12 cellular contexts compared by ENCODE assay signal in genomic region chr12:104985206-104985605, GRCh38. TPM values are rescaled to one million over a fixed set of nuclear protein-coding genes. Genes with fewer than 3 reads are reported as not detected.
DNase-seq lines count a peak whose midpoint lies in the region; ATAC-seq and FAIRE-seq lines count a peak whose summit lies in the region.
"Had no signal": no experiment of that assay in that cellular context is flagged by ENCODE, and none has a peak within 500 bp of the region (broad histone marks: within the 10 kb centered on the region; RNA-seq: fewer than 3 reads in every experiment).

No MANE protein-coding gene starts in this region.

- POLR2A ChIA-PET in activated CD4-positive, alpha-beta memory T cell treated with anti-CD3 and anti-CD28 coated beads for 36 hours (lab: Charles Lee): no interaction called here
- POLR2A ChIA-PET in naive thymus-derived CD8-positive, alpha-beta T cell (lab: Charles Lee): no interaction called here

- ATAC-seq in naive thymus-derived CD8-positive, alpha-beta T cell: no peak

- CTCF ChIA-PET in activated CD4-positive, alpha-beta memory T cell treated with anti-CD3 and anti-CD28 coated beads for 36 hours (lab: Charles Lee): interaction anchor here (1.0 to 1.2 kb wide), 2 partner anchors 26 to 604 kb away, joined by 3 read pairs; no protein-coding TSS in a partner anchor

- H3K27me3 Mint-ChIP-seq in activated CD4-positive, alpha-beta memory T cell treated with anti-CD3 and anti-CD28 coated beads for 36 hours: peaks cover 3% of the 10 kb centered on the region
- peaks cover 0 to 9% (median 0%) of the 10 kb centered on the region in 5 donors for H3K27me3 Mint-ChIP-seq in naive thymus-derived CD8-positive, alpha-beta T cell

- DNase-seq in DMS53 (lab: John Stamatoyannopoulos, UW): peak; percentile 68
- peak; percentile 42 for DNase-seq in HuH-7 (ENCODE audit: low spot score)
- DNase-seq in activated CD4-positive, alpha-beta memory T cell treated with anti-CD3 and anti-CD28 coated beads for 36 hours: no peak
- DNase-seq in naive thymus-derived CD8-positive, alpha-beta T cell: no peak
- DNase-seq in HTR-8/SVneo (ENCODE audit: insufficient read length, low spot score): no peak
- no peak for DNase-seq in NCI-H1930 (lab: John Stamatoyannopoulos, UW)
- no peak for DNase-seq in NCI-H446 treated with DMSO at 0.1 percent for 48 hours (lab: John Stamatoyannopoulos, UW)
- no peak for DNase-seq in AG20443 (ENCODE audit: low spot score)
- DNase-seq: activated CD4-positive, alpha-beta T cell treated with anti-CD3 and anti-CD28 coated beads for 1 hour; NCI-H510A; stimulated activated CD8-positive, alpha-beta memory T cell treated with anti-CD3 and anti-CD28 coated beads, Interleukin-4, amount 100 ng/mL, for 48 hours had no signal

- no peak overlapping the region for H3K27ac Mint-ChIP-seq in activated CD4-positive, alpha-beta memory T cell treated with anti-CD3 and anti-CD28 coated beads for 36 hours
- peak overlapping the region in 5 of 10 donors; percentile 20 to 93 (median 75) for H3K27ac Mint-ChIP-seq in naive thymus-derived CD8-positive, alpha-beta T cell

- H3K4me3 Mint-ChIP-seq in activated CD4-positive, alpha-beta memory T cell treated with anti-CD3 and anti-CD28 coated beads for 36 hours: peak overlapping the region; percentile 77
- H3K4me3 Mint-ChIP-seq in naive thymus-derived CD8-positive, alpha-beta T cell: peak overlapping the region; percentile 84 to 96 (median 93)

- intact Hi-C loops in activated CD4-positive, alpha-beta memory T cell treated with anti-CD3 and anti-CD28 coated beads for 36 hours (cut with micrococcal nuclease): loop anchor here (5.0 kb wide), 2 partner anchors 67 to 303 kb away; no protein-coding TSS in a partner anchor

- H3K4me1 Mint-ChIP-seq in activated CD4-positive, alpha-beta memory T cell treated with anti-CD3 and anti-CD28 coated beads for 36 hours (ENCODE audit: low read depth): peaks cover 21% of the 10 kb centered on the region
- H3K4me1 Mint-ChIP-seq in naive thymus-derived CD8-positive, alpha-beta T cell: peaks cover 24 to 41% (median 32%) of the 10 kb centered on the region in 4 donors

- H3K36me3 Mint-ChIP-seq in activated CD4-positive, alpha-beta memory T cell treated with anti-CD3 and anti-CD28 coated beads for 36 hours: peaks cover 24% of the 10 kb centered on the region
- peaks cover 5 to 18% (median 16%) of the 10 kb centered on the region in 3 donors for H3K36me3 Mint-ChIP-seq in naive thymus-derived CD8-positive, alpha-beta T cell

- FAIRE-seq in HTR-8/SVneo (lab: Jason Lieb, UNC): no peak
- FAIRE-seq: colon had no signal

- H3K9me3 Mint-ChIP-seq in activated CD4-positive, alpha-beta memory T cell treated with anti-CD3 and anti-CD28 coated beads for 36 hours: no peaks in the 10 kb centered on the region
- H3K9me3 Mint-ChIP-seq in naive thymus-derived CD8-positive, alpha-beta T cell: no peaks in the 10 kb centered on the region

RNA-seq across cellular contexts. Expression of gene NOPCHAP1, which starts 0.9 kb away (rescaled TPM):
- total RNA-seq in activated CD4-positive, alpha-beta memory T cell treated with anti-CD3 and anti-CD28 coated beads for 36 hours: 10 to 100 TPM; 30.5 to 30.9 TPM
- total RNA-seq in naive thymus-derived CD8-positive, alpha-beta T cell: 10 to 100 TPM; 18.5 to 25.8 TPM
- 10 to 100 TPM; 15.4 to 16.8 (median 16.5) TPM for polyA plus RNA-seq in naive thymus-derived CD8-positive, alpha-beta T cell

RNA-seq across cellular contexts. Expression of gene SLC41A2, which starts 27.1 kb away (rescaled TPM):
- total RNA-seq in activated CD4-positive, alpha-beta memory T cell treated with anti-CD3 and anti-CD28 coated beads for 36 hours: 1 to 10 TPM; 7.6 to 7.7 TPM
- total RNA-seq in naive thymus-derived CD8-positive, alpha-beta T cell: 1 to 10 TPM; 2.8 to 2.9 TPM
- polyA plus RNA-seq in naive thymus-derived CD8-positive, alpha-beta T cell: under 1 TPM in 1 of 3 donors, not detected in 2; 0.69 TPM

Comparison
In these comparisons a context has a peak if more than half of its experiments do, and no peak if none do; other contexts are left out.
1. DNase-seq: peak in DMS53 (single experiment) and HuH-7 (single experiment); none in activated CD4-positive, alpha-beta memory T cell treated with anti-CD3 and anti-CD28 coated beads for 36 hours (single experiment), naive thymus-derived CD8-positive, alpha-beta T cell (0 of 10), HTR-8/SVneo (single experiment), NCI-H1930 (0 of 2), NCI-H446 treated with DMSO at 0.1 percent for 48 hours (single experiment) and AG20443 (single experiment).